In genomic region chr2:222993920-222994650, GRCh38 we compare ENCODE assay signal across 9 cellular contexts. TPM values are rescaled to one million over a fixed set of nuclear protein-coding genes. Genes with fewer than 3 reads are reported as not detected.
DNase-seq lines count a peak whose midpoint lies in the region; ATAC-seq, FAIRE-seq and TF ChIP-seq lines count a peak whose summit lies in the region.
"Had no signal": no experiment of that assay in that cellular context is flagged by ENCODE, and none has a peak within 500 bp of the region (broad histone marks: within the 10 kb centered on the region; RNA-seq: fewer than 3 reads in every experiment).

No MANE protein-coding gene starts in this region.

- H3K4me1 ChIP-seq in kidney (ENCODE audit: control insufficient read depth in 1 of 2, insufficient read depth in 1 of 2, low read depth in 1 of 2, low read length in 2 of 2) (no peaks in the 10 kb centered on the region), spleen (no peaks in the 10 kb centered on the region)

- H3K4me3 Mint-ChIP-seq in HFFc6 (peak overlapping the region; percentile 68), MCF 10A (ENCODE audit: unreplicated experiment) (no peak overlapping the region)
- H3K4me3 Mint-ChIP-seq: dendritic cell treated with granulocyte-macrophage colony-stimulating factor and Interleukin-4, amounts not matched to agents 40 ng/mL and 50 ng/mL, for 4 days had no signal

- H3K36me3 Mint-ChIP-seq in HFFc6 (ENCODE audit: low read depth) (peaks cover 7% of the 10 kb centered on the region; the same call in 1 of the 2 replicates), MCF 10A (ENCODE audit: insufficient read depth, unreplicated experiment) (no peaks in the 10 kb centered on the region)

- no peak for FAIRE-seq in kidney (lab: Jason Lieb, UNC)

- intact Hi-C loops in MCF 10A (cut with micrococcal nuclease) (no loop called here), kidney (cut with DNase I) (no loop called here), spleen (cut with DNase I; ENCODE audit: low total_unique reads) (no loop called here)

- TF ChIP-seq POLR2A in spleen (IDR thresholded peaks at IDR 0.05), result no peak

- WGBS in spleen, 5 donors, result 71 to 81% (median 71%) methylated on average over 8 of the region's 8 CpGs

- H3K27me3 ChIP-seq in spleen (replicated peaks in 1 of 7), result no peaks in the 10 kb centered on the region

- H3K9me3 Mint-ChIP-seq in HFFc6, result no peaks in the 10 kb centered on the region
- peaks cover 7% of the 10 kb centered on the region for H3K9me3 Mint-ChIP-seq in MCF 10A (ENCODE audit: unreplicated experiment)
- H3K9me3 Mint-ChIP-seq: dendritic cell treated with granulocyte-macrophage colony-stimulating factor and Interleukin-4, amounts not matched to agents 40 ng/mL and 50 ng/mL, for 4 days had no signal

- peak; percentile 89 for DNase-seq in HFFc6
- peak; percentile 67 for DNase-seq in MCF 10A (ENCODE audit: unreplicated experiment)
- DNase-seq in kidney, result peak; percentile 85
- no peak for DNase-seq in spleen
- DNase-seq in activated T-cell treated with anti-CD3 and anti-CD28 coated beads for 4 hours, result no peak

- H3K36me3 ChIP-seq in kidney (ENCODE audit: control insufficient read depth in 1 of 2, insufficient read depth in 2 of 2, low read length in 2 of 2) (no peaks in the 10 kb centered on the region), spleen (no peaks in the 10 kb centered on the region)

- TF ChIP-seq CTCF in HFFc6 (IDR thresholded peaks at IDR 0.05) (no peak), MCF 10A (IDR thresholded peaks at IDR 0.05; ENCODE audit: unreplicated experiment) (no peak), kidney (IDR thresholded peaks at IDR 0.05; ENCODE audit: borderline replicate concordance, extremely low read depth, insufficient read depth) (no peak), spleen (IDR thresholded peaks at IDR 0.05 in 8 of 11, conservative IDR thresholded peaks at IDR 0.05 in 3 of 11) (no peak)

- CTCF ChIA-PET in MCF 10A (lab: Yijun Ruan, JAX), result interaction anchor here (0.6 to 0.7 kb wide), 2 partner anchors 22 to 107 kb away, joined by 3 read pairs; no protein-coding TSS in a partner anchor

- ATAC-seq in GM21390 (IDR thresholded peaks at IDR 0.05; ENCODE audit: unreplicated experiment) (no peak), GM19328 (IDR thresholded peaks at IDR 0.05; ENCODE audit: unreplicated experiment) (no peak), HG03521 (IDR thresholded peaks at IDR 0.05; ENCODE audit: unreplicated experiment) (no peak)

- H3K9ac ChIP-seq in kidney (ENCODE audit: low read length in 2 of 2), result no peak overlapping the region

- POLR2A ChIA-PET in MCF 10A (lab: Yijun Ruan, JAX), result interaction anchor here (0.5 to 0.6 kb wide), 2 partner anchors 12 to 1047 kb away, joined by 3 to 4 read pairs; no protein-coding TSS in a partner anchor

- H3K9me3 ChIP-seq in kidney (ENCODE audit: control insufficient read depth in 1 of 2, low read length in 2 of 2), result no peaks in the 10 kb centered on the region
- H3K9me3 ChIP-seq in spleen, result peaks cover 0 to 5% (median 0%) of the 10 kb centered on the region in 8 donors

- peaks cover 23% of the 10 kb centered on the region for H3K4me1 Mint-ChIP-seq in HFFc6 (ENCODE audit: low read depth)
- peaks cover 14% of the 10 kb centered on the region for H3K4me1 Mint-ChIP-seq in MCF 10A (ENCODE audit: insufficient read depth, unreplicated experiment)

- H3K27ac ChIP-seq in kidney (ENCODE audit: low read depth in 2 of 2, low read length in 2 of 2) (peak overlapping the region; percentile 58 to 68), spleen (peak overlapping the region in 7 of 8 donors; percentile 10 to 65 (median 52))

- no peaks in the 10 kb centered on the region for H3K27me3 Mint-ChIP-seq in HFFc6 (ENCODE audit: insufficient read depth)
- H3K27me3 Mint-ChIP-seq in MCF 10A (ENCODE audit: insufficient read depth, unreplicated experiment), result no peaks in the 10 kb centered on the region

- H3K4me3 ChIP-seq in kidney (ENCODE audit: low read length in 2 of 2) (no peak overlapping the region), spleen (no peak overlapping the region)

- H3K27ac Mint-ChIP-seq in HFFc6, result peak overlapping the region; percentile 95
- peak overlapping the region; percentile 80 for H3K27ac Mint-ChIP-seq in MCF 10A (ENCODE audit: low read depth, unreplicated experiment)
- H3K27ac Mint-ChIP-seq: dendritic cell treated with granulocyte-macrophage colony-stimulating factor and Interleukin-4, amounts not matched to agents 40 ng/mL and 50 ng/mL, for 4 days had no signal

- no TSS peak for BruUV-seq in MCF 10A (replicated peaks; lab: Mats Ljungman, UMichigan)

RNA-seq across cellular contexts. Expression of gene KCNE4, which starts 57.9 kb away (rescaled TPM):
- 10 to 100 TPM in 1 of 6 experiments, 1 to 10 TPM in 5; 4.6 to 10.5 (median 5.0) TPM for total RNA-seq in HFFc6 (2021; fragmentation: NEBNext Ultra II Directional; extraction: Animal tissue kit (Norgen Biotek cat#: 25700))
- not detected in 2 replicates for total RNA-seq in MCF 10A (2022)
- 4.2 TPM for total RNA-seq in kidney
- polyA plus RNA-seq in kidney (ENCODE audit: insufficient read depth, low read depth, low replicate concordance), result 4.0 TPM
- 10 to 100 TPM in 1 of 7 donors, 1 to 10 TPM in 6; 3.3 to 25.0 (median 5.7) TPM for total RNA-seq in spleen
- polyA plus RNA-seq in spleen, result 1 to 10 TPM; 1.0 to 2.2 (median 1.7) TPM

Comparison
In these comparisons a context has a peak if more than half of its experiments do, and no peak if none do; other contexts are left out.
1. DNase-seq: peak in HFFc6 (single experiment), MCF 10A (single experiment) and kidney (single experiment); none in spleen (single experiment) and activated T-cell treated with anti-CD3 and anti-CD28 coated beads for 4 hours (single experiment).